ENCODE assay signal across 8 cellular contexts in genomic region chr3:15427182-15427880, GRCh38. TPM values are rescaled to one million over a fixed set of nuclear protein-coding genes. Genes with fewer than 3 reads are reported as not detected.
DNase-seq lines count a peak whose midpoint lies in the region; ATAC-seq and TF ChIP-seq lines count a peak whose summit lies in the region.

Gene EAF1, plus strand, starts transcription at chr3:15427598. Its CDS starts 182 bp downstream, at chr3:15427780.
Gene METTL6, minus strand, starts transcription at chr3:15427544. Its CDS starts 1,033 bp downstream, at chr3:15426511.

- POLR2A ChIA-PET in CD8-positive, alpha-beta T cell (lab: Charles Lee): interaction anchor here (1.2 kb wide), 1 partner anchor 9 kb away, joined by 3 read pairs; no protein-coding TSS in a partner anchor

- peaks cover 61% of the 10 kb centered on the region for H3K36me3 Mint-ChIP-seq in CD8-positive, alpha-beta T cell

- ATAC-seq in CD8-positive, alpha-beta T cell: peak; percentile 82
- peak; percentile 84 for ATAC-seq in GM19467 (IDR thresholded peaks at IDR 0.05; ENCODE audit: unreplicated experiment)
- peak; percentile 96 for ATAC-seq in mucosa of descending colon

- CTCF ChIA-PET in CD8-positive, alpha-beta T cell (lab: Charles Lee): interaction anchor here (1.8 to 3.8 kb wide), 2 partner anchors 129 to 160 kb away, joined by 5 to 18 read pairs; no protein-coding TSS in a partner anchor

- H3K36me3 ChIP-seq in CD8-positive, alpha-beta T cell (ENCODE audit: insufficient read depth, low read length): peaks cover 5% of the 10 kb centered on the region
- H3K36me3 ChIP-seq in OCI-LY3 (replicated peaks; ENCODE audit: low read depth, low read length): peaks cover 26% of the 10 kb centered on the region
- no peaks in the 10 kb centered on the region for H3K36me3 ChIP-seq in mucosa of descending colon (ENCODE audit: low read depth)

- peak within 1 kb of the TSS; percentile 99 for H3K4me3 Mint-ChIP-seq in CD8-positive, alpha-beta T cell

- H3K27me3 Mint-ChIP-seq in CD8-positive, alpha-beta T cell (ENCODE audit: low read depth): no peaks in the 10 kb centered on the region

- intact Hi-C loops in CD8-positive, alpha-beta T cell (cut with DNase I, micrococcal nuclease): loop anchor here (1.0 to 10.0 kb wide), 12 partner anchors 49 to 1303 kb away; partner anchors contain the start of genes CAPN7 (in 2 of the 2), DPH3 (in 2 of the 2), BTD (in 1 of the 2) and CCDC174 (in 1 of the 2)
- intact Hi-C loops in mucosa of descending colon (cut with DNase I, micrococcal nuclease): no loop called here

- TF ChIP-seq CTCF in CD8-positive, alpha-beta T cell (IDR thresholded peaks at IDR 0.05): peak; percentile 24
- TF ChIP-seq CTCF in OCI-LY3 (IDR thresholded peaks at IDR 0.05; ENCODE audit: low read depth, low read length): peak; percentile 13; the same call in 1 of the 2 replicates
- peak; percentile 34 for TF ChIP-seq CTCF in epithelial cell of esophagus (IDR thresholded peaks at IDR 0.05; ENCODE audit: insufficient read depth, low read depth, low read length, missing control alignments)
- no peak for TF ChIP-seq CTCF in mucosa of descending colon (IDR thresholded peaks at IDR 0.05)

- peaks cover 48% of the 10 kb centered on the region for H3K79me2 ChIP-seq in OCI-LY3 (ENCODE audit: low read length)

- peak within 1 kb of the TSS; percentile 87 for H3K4me3 ChIP-seq in CD8-positive, alpha-beta T cell (ENCODE audit: low read depth, low read length)
- H3K4me3 ChIP-seq in OCI-LY3 (ENCODE audit: low read length) (peak within 1 kb of the TSS; percentile 81), epithelial cell of esophagus (ENCODE audit: low read length) (peak within 1 kb of the TSS; percentile 90), mucosa of descending colon (peak within 1 kb of the TSS; percentile 90)

- peaks cover 66% of the 10 kb centered on the region for H3K4me1 Mint-ChIP-seq in CD8-positive, alpha-beta T cell (ENCODE audit: low read depth)

- H3K9me3 Mint-ChIP-seq in CD8-positive, alpha-beta T cell: no peaks in the 10 kb centered on the region

- H2AFZ ChIP-seq in OCI-LY3 (ENCODE audit: low read depth, low read length): peak within 1 kb of the TSS; percentile 92

- H3K27ac ChIP-seq in CD8-positive, alpha-beta T cell (ENCODE audit: low read depth, low read length): peak within 1 kb of the TSS; percentile 81
- peak within 1 kb of the TSS; percentile 47 for H3K27ac ChIP-seq in OCI-LY3 (ENCODE audit: low read length)

- peak within 1 kb of the TSS; percentile 92 for H3K4me2 ChIP-seq in OCI-LY3 (ENCODE audit: low read length)

- peak; percentile 64 to 89 (median 83) for DNase-seq in CD8-positive, alpha-beta T cell
- DNase-seq in HT-29 (ENCODE audit: low spot score) (peak; percentile 69), epithelial cell of esophagus (ENCODE audit: low read depth) (peak; percentile 80), mucosa of descending colon (peak; percentile 88 to 90 (median 90))
- peak; percentile 90 for DNase-seq in activated CD8-positive, alpha-beta memory T cell treated with anti-CD3 and anti-CD28 coated beads, Interleukin-2, amount 50 U/mL, for 48 hours
- peak; percentile 83 for DNase-seq in stimulated activated CD8-positive, alpha-beta memory T cell treated with anti-CD3 and anti-CD28 coated beads, Interleukin-4, amount 100 ng/mL, for 24 hours (ENCODE audit: low read depth)

- peaks cover 10% of the 10 kb centered on the region; the same call in 1 of the 2 replicates for H4K20me1 ChIP-seq in OCI-LY3 (ENCODE audit: insufficient read depth, low read length)

- peak within 1 kb of the TSS; percentile 98 for H3K27ac Mint-ChIP-seq in CD8-positive, alpha-beta T cell

- no peaks in the 10 kb centered on the region for H3K27me3 ChIP-seq in CD8-positive, alpha-beta T cell (ENCODE audit: insufficient read depth, low read length)
- no peaks in the 10 kb centered on the region for H3K27me3 ChIP-seq in OCI-LY3 (ENCODE audit: low read depth, low read length)

- no peaks in the 10 kb centered on the region for H3K9me3 ChIP-seq in CD8-positive, alpha-beta T cell (ENCODE audit: low read length)
- H3K9me3 ChIP-seq in OCI-LY3 (ENCODE audit: insufficient read depth, low read length) (no peaks in the 10 kb centered on the region), mucosa of descending colon (no peaks in the 10 kb centered on the region)

- peak within 1 kb of the TSS; percentile 73 for H3K9ac ChIP-seq in OCI-LY3 (ENCODE audit: low read length)

- H3K4me1 ChIP-seq in CD8-positive, alpha-beta T cell (ENCODE audit: insufficient read depth, low read length): peaks cover 43% of the 10 kb centered on the region
- peaks cover 20% of the 10 kb centered on the region for H3K4me1 ChIP-seq in OCI-LY3 (ENCODE audit: low read length)
- peaks cover 9% of the 10 kb centered on the region for H3K4me1 ChIP-seq in mucosa of descending colon (ENCODE audit: low read depth)

RNA-seq across cellular contexts. Expression of gene EAF1, which starts in this region (rescaled TPM):
- total RNA-seq in CD8-positive, alpha-beta T cell: 10 to 100 TPM; 33.7 to 36.0 TPM
- total RNA-seq in HT-29 (2014; rRNA removed; shearing (Covaris generic)): 19.6 and 25.2 TPM in 2 replicates
- total RNA-seq in mucosa of descending colon: 10 to 100 TPM; 15.6 to 23.4 (median 21.3) TPM

RNA-seq across cellular contexts. Expression of gene METTL6, which starts in this region (rescaled TPM):
- total RNA-seq in CD8-positive, alpha-beta T cell: 1 to 10 TPM; 4.1 to 4.9 TPM
- 8.7 and 10.4 TPM in 2 replicates for total RNA-seq in HT-29 (2014; rRNA removed; shearing (Covaris generic))
- 10 to 100 TPM; 10.1 to 13.7 (median 10.1) TPM for total RNA-seq in mucosa of descending colon

Comparison
In these comparisons a context has a peak if more than half of its experiments do, and no peak if none do; other contexts are left out.
1. Peak in every context shown above with its lines: DNase-seq, ATAC-seq, H3K4me3 ChIP-seq and H3K27ac ChIP-seq.
2. intact Hi-C loops: an anchor here in CD8-positive, alpha-beta T cell (1.0 to 10.0 kb wide); none called in mucosa of descending colon.